Comparison of ENCODE assay signal across 1 cellular context in genomic region chr15:74378853-74379252, GRCh38.
TF ChIP-seq lines count a peak whose summit lies in the region.

No MANE protein-coding gene starts in this region.

TF ChIP-seq in GM12878, 131 proteins besides CTCF, POLR2A, EP300 and RAD21 (continued from another document):
- TF ChIP-seq, protein P1, sequence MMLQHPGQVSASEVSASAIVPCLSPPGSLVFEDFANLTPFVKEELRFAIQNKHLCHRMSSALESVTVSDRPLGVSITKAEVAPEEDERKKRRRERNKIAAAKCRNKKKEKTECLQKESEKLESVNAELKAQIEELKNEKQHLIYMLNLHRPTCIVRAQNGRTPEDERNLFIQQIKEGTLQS (IDR thresholded peaks at IDR 0.05; ENCODE audit: borderline replicate concordance, extremely low read depth, low read depth, low read length): no peak
- TF ChIP-seq, protein P2, sequence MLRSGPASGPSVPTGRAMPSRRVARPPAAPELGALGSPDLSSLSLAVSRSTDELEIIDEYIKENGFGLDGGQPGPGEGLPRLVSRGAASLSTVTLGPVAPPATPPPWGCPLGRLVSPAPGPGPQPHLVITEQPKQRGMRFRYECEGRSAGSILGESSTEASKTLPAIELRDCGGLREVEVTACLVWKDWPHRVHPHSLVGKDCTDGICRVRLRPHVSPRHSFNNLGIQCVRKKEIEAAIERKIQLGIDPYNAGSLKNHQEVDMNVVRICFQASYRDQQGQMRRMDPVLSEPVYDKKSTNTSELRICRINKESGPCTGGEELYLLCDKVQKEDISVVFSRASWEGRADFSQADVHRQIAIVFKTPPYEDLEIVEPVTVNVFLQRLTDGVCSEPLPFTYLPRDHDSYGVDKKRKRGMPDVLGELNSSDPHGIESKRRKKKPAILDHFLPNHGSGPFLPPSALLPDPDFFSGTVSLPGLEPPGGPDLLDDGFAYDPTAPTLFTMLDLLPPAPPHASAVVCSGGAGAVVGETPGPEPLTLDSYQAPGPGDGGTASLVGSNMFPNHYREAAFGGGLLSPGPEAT (IDR thresholded peaks at IDR 0.05; ENCODE audit: low read depth): no peak
- TF ChIP-seq, protein P3, sequence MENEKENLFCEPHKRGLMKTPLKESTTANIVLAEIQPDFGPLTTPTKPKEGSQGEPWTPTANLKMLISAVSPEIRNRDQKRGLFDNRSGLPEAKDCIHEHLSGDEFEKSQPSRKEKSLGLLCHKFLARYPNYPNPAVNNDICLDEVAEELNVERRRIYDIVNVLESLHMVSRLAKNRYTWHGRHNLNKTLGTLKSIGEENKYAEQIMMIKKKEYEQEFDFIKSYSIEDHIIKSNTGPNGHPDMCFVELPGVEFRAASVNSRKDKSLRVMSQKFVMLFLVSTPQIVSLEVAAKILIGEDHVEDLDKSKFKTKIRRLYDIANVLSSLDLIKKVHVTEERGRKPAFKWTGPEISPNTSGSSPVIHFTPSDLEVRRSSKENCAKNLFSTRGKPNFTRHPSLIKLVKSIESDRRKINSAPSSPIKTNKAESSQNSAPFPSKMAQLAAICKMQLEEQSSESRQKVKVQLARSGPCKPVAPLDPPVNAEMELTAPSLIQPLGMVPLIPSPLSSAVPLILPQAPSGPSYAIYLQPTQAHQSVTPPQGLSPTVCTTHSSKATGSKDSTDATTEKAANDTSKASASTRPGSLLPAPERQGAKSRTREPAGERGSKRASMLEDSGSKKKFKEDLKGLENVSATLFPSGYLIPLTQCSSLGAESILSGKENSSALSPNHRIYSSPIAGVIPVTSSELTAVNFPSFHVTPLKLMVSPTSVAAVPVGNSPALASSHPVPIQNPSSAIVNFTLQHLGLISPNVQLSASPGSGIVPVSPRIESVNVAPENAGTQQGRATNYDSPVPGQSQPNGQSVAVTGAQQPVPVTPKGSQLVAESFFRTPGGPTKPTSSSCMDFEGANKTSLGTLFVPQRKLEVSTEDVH (IDR thresholded peaks at IDR 0.05; ENCODE audit: low read depth, partially characterized antibody): no peak
- no peak for TF ChIP-seq RUNX3 (IDR thresholded peaks at IDR 0.05; ENCODE audit: low read length)
- TF ChIP-seq SP1 (IDR thresholded peaks at IDR 0.05; ENCODE audit: low read depth, low read length): no peak
- TF ChIP-seq NFYA (IDR thresholded peaks at IDR 0.05; ENCODE audit: borderline replicate concordance, low read depth, low read length): no peak
- peak; percentile 26; the same call in 1 of the 2 replicates for TF ChIP-seq CREM (IDR thresholded peaks at IDR 0.05; ENCODE audit: low read depth)
- TF ChIP-seq MYC (IDR thresholded peaks at IDR 0.05; ENCODE audit: insufficient read depth, insufficient read length, insufficient replicate concordance, low read length, severe bottlenecking): no peak
- TF ChIP-seq CBX5 (IDR thresholded peaks at IDR 0.05; ENCODE audit: low read depth): no peak
- no peak for TF ChIP-seq NR2C1 (IDR thresholded peaks at IDR 0.05)
- TF ChIP-seq ETV6 (conservative IDR thresholded peaks at IDR 0.05 in 1 of 2, IDR thresholded peaks at IDR 0.05 in 1 of 2; ENCODE audit: borderline replicate concordance in 1 of 2, low read depth in 1 of 2): no peak
- no peak for TF ChIP-seq NRF1 (conservative IDR thresholded peaks at IDR 0.05; ENCODE audit: low read depth, low read length)
- TF ChIP-seq IKZF1 (conservative IDR thresholded peaks at IDR 0.05): peak; percentile 75
- TF ChIP-seq TCF7 (IDR thresholded peaks at IDR 0.05; ENCODE audit: borderline replicate concordance): no peak
- no peak for TF ChIP-seq SIN3A (IDR thresholded peaks at IDR 0.05; ENCODE audit: low read depth, low read length)
- TF ChIP-seq, protein P4, sequence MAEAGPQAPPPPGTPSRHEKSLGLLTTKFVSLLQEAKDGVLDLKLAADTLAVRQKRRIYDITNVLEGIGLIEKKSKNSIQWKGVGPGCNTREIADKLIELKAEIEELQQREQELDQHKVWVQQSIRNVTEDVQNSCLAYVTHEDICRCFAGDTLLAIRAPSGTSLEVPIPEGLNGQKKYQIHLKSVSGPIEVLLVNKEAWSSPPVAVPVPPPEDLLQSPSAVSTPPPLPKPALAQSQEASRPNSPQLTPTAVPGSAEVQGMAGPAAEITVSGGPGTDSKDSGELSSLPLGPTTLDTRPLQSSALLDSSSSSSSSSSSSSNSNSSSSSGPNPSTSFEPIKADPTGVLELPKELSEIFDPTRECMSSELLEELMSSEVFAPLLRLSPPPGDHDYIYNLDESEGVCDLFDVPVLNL (IDR thresholded peaks at IDR 0.05; ENCODE audit: low read depth, low read length): no peak
- no peak for TF ChIP-seq NR2F1 (conservative IDR thresholded peaks at IDR 0.05)
- TF ChIP-seq KAT2A (conservative IDR thresholded peaks at IDR 0.05; ENCODE audit: control insufficient read depth, low read depth, low read length): no peak
- 0 out of 2 replicates have a peak, but pooled peaks have one; percentile 47 for TF ChIP-seq TCF12 (IDR thresholded peaks at IDR 0.05; ENCODE audit: low read depth, low read length)
- TF ChIP-seq SUZ12 (IDR thresholded peaks at IDR 0.05; ENCODE audit: unreplicated experiment): no peak
